1 cellular context compared by ENCODE assay signal in genomic region chr2:105576440-105577241, GRCh38.
A peak's percentile ranks its signal among the peaks of the same experiment; 100 is the strongest.
TF ChIP-seq lines count a peak whose summit lies in the region.

No MANE protein-coding gene starts in this region.

TF ChIP-seq in K562, 482 proteins besides CTCF, POLR2A, EP300 and RAD21 (continued from another document):
- TF ChIP-seq MBD1 (CRISPR knock-in tag; IDR thresholded peaks at IDR 0.05), result 0 out of 2 replicates have a peak, but pooled peaks have one; percentile 66
- no peak for TF ChIP-seq DLX4 (CRISPR knock-in tag; IDR thresholded peaks at IDR 0.05)
- 0 out of 2 replicates have a peak, but pooled peaks have one; percentile 35 for TF ChIP-seq MEF2D (tag; conservative IDR thresholded peaks at IDR 0.05; ENCODE audit: low read depth)
- TF ChIP-seq CREB3 (tag; conservative IDR thresholded peaks at IDR 0.05; ENCODE audit: low read depth), result 0 out of 2 replicates have a peak, but pooled peaks have one; percentile 32
- TF ChIP-seq HMBOX1 (IDR thresholded peaks at IDR 0.05), result no peak
- TF ChIP-seq EGR1 (conservative IDR thresholded peaks at IDR 0.05), result peak; percentile 22; the same call in 1 of the 2 replicates
- TF ChIP-seq ATF1 (CRISPR knock-in tag; IDR thresholded peaks at IDR 0.05), result no peak
- 0 out of 2 replicates have a peak, but pooled peaks have one; percentile 28 for TF ChIP-seq ATF1 (tag; IDR thresholded peaks at IDR 0.05)
- 0 out of 2 replicates have a peak, but pooled peaks have one; percentile 13 for TF ChIP-seq FOSL1 (tag; conservative IDR thresholded peaks at IDR 0.05)
- no peak for TF ChIP-seq NR4A1 (CRISPR knock-in tag; IDR thresholded peaks at IDR 0.05)
- TF ChIP-seq NR4A1 (tag; IDR thresholded peaks at IDR 0.05), result 0 out of 2 replicates have a peak, but pooled peaks have one; percentile 39
- peak; percentile 67 for TF ChIP-seq SMC3 (conservative IDR thresholded peaks at IDR 0.05; ENCODE audit: insufficient read depth, low read depth, low read length)
